9 cellular contexts compared by ENCODE assay signal in genomic region chr4:56958111-56958517, GRCh38. TPM values are rescaled to one million over a fixed set of nuclear protein-coding genes. Genes with fewer than 3 reads are reported as not detected.
DNase-seq lines count a peak whose midpoint lies in the region; ATAC-seq and TF ChIP-seq lines count a peak whose summit lies in the region.
"Had no signal": no experiment of that assay in that cellular context is flagged by ENCODE, and none has a peak within 500 bp of the region (broad histone marks: within the 10 kb centered on the region; RNA-seq: fewer than 3 reads in every experiment).

No MANE protein-coding gene starts in this region.

- H3K27me3 Mint-ChIP-seq in nephron (ENCODE audit: low read depth) = no peaks in the 10 kb centered on the region

- peak overlapping the region; percentile 7 to 30 (median 21) for H3K4me3 Mint-ChIP-seq in nephron

- peaks cover 17% of the 10 kb centered on the region for H3K36me3 Mint-ChIP-seq in nephron (ENCODE audit: low read depth)

- H3K4me1 Mint-ChIP-seq in nephron = peaks cover 17% of the 10 kb centered on the region

- H3K27ac Mint-ChIP-seq in nephron = peak overlapping the region; percentile 75 to 85 (median 81)

- TF ChIP-seq CTCF in epithelial cell of proximal tubule (conservative IDR thresholded peaks at IDR 0.05; ENCODE audit: low read depth, low read length) (no peak), nephron (IDR thresholded peaks at IDR 0.05; ENCODE audit: unreplicated experiment in 3 of 3) (no peak)

- ATAC-seq in GM19467 (IDR thresholded peaks at IDR 0.05; ENCODE audit: unreplicated experiment) = no peak
- no peak for ATAC-seq in GM21360 (IDR thresholded peaks at IDR 0.05; ENCODE audit: unreplicated experiment)
- no peak for ATAC-seq in HG02870 (IDR thresholded peaks at IDR 0.05; ENCODE audit: unreplicated experiment)
- ATAC-seq: HCT116 had no signal

- H3K9me3 Mint-ChIP-seq in nephron = no peaks in the 10 kb centered on the region

- H3K4me3 ChIP-seq in epithelial cell of proximal tubule (ENCODE audit: low read depth, low read length) = no peak overlapping the region

- DNase-seq in GM04504 (ENCODE audit: low read depth) (peak; percentile 95), NOMO-1 treated with DMSO at 0.1 percent for 48 hours (lab: John Stamatoyannopoulos, UW; ENCODE audit: unreplicated experiment) (peak; percentile 98), epithelial cell of proximal tubule (ENCODE audit: low read depth) (peak; percentile 66)
- DNase-seq in stimulated activated naive CD4-positive, alpha-beta T cell (lab: John Stamatoyannopoulos, UW) = no peak

RNA-seq across cellular contexts. Expression of gene NOA1, which starts 19.3 kb away (rescaled TPM):
- 24.8 and 28.1 TPM in 2 replicates for total RNA-seq in epithelial cell of proximal tubule

RNA-seq across cellular contexts. Expression of gene POLR2B, which starts 20.6 kb away (rescaled TPM):
- total RNA-seq in epithelial cell of proximal tubule = 73.7 and 91.5 TPM in 2 replicates

RNA-seq across cellular contexts. Expression of gene REST, which starts 50.4 kb away (rescaled TPM):
- 22.9 TPM in 2 replicates for total RNA-seq in epithelial cell of proximal tubule

Comparison
In these comparisons a context has a peak if more than half of its experiments do, and no peak if none do; other contexts are left out.
1. DNase-seq: peak in GM04504 (single experiment), NOMO-1 treated with DMSO at 0.1 percent for 48 hours (single experiment) and epithelial cell of proximal tubule (single experiment); none in stimulated activated naive CD4-positive, alpha-beta T cell (0 of 6).